Comparison of ENCODE assay signal across 28 cellular contexts in the genomic region with DNA sequence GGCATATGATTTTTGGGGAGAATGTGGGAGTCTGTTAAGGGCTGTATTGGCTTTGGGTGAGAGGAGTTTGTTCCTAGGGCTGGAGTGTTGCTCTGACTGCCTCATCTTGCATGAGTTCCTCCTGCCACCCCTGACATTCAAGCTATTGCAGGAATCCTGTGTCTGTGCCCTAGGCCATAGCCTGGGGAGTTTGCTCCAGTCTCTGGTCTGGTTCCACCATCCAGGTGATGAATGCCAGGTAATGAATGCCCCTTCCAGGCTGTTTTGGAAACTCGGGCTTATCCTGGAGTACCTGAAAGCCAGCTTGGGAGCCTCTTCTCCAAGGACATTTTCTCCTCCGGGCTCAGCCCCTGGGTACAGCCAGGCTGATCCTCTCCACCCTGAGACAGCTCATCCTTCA.
"Had no signal": no experiment of that assay in that cellular context is flagged by ENCODE, and none has a peak within 500 bp of the region (broad histone marks: within the 10 kb centered on the region; RNA-seq: fewer than 3 reads in every experiment).

No MANE protein-coding gene starts in this region.

- H3K4me3 Mint-ChIP-seq: naive thymus-derived CD8-positive, alpha-beta T cell; natural killer cell treated with Interleukin-12 subunit alpha and Interleukin-12 subunit beta and Interleukin-15 and Interleukin-18, amount 100 ng/mL, for 72 hours; nephron progenitor cell; neural crest cell; stimulated activated effector memory CD8-positive, alpha-beta T cell treated with anti-CD3 and anti-CD28 coated beads, Interleukin-12 subunit alpha, Interleukin-12 subunit beta, amount 100 ng/mL, for 72 hours; stimulated activated naive B cell treated with anti-CD40 and anti-IgM and Interleukin-4, amounts not matched to agents 10 μg/mL and 1 μg/mL and 100 μg/mL, for 72 hours; stimulated activated naive CD8-positive, alpha-beta T cell treated with anti-CD3 and anti-CD28 coated beads, Interleukin-15, Interleukin-2, amounts not matched to agents 100 ng/mL and 50 ng/mL, for 24 hours; type B pancreatic cell had no signal

- H3K36me3 ChIP-seq: neutrophil, pancreas, prostate gland, right atrium auricular region, right lobe of liver, sigmoid colon, stomach, thoracic aorta, thyroid gland, tibial nerve, upper lobe of right lung, uterus had no signal

- H3K9me3 ChIP-seq: neutrophil, pancreas, prostate gland, right atrium auricular region, right lobe of liver, sigmoid colon, stomach, thoracic aorta, thyroid gland, tibial nerve, upper lobe of right lung, uterus had no signal

- H3K4me1 Mint-ChIP-seq: neural crest cell; stimulated activated effector memory CD8-positive, alpha-beta T cell treated with anti-CD3 and anti-CD28 coated beads, Interleukin-12 subunit alpha, Interleukin-12 subunit beta, amount 100 ng/mL, for 72 hours; stimulated activated naive B cell treated with anti-CD40 and anti-IgM and Interleukin-4, amounts not matched to agents 10 μg/mL and 1 μg/mL and 100 μg/mL, for 72 hours had no signal

- H3K27me3 ChIP-seq: pancreas, right atrium auricular region, right lobe of liver, sigmoid colon, stomach, thyroid gland, tibial nerve, upper lobe of right lung, uterus had no signal

- H3K27ac ChIP-seq: neutrophil, pancreas, prostate gland, right atrium auricular region, right lobe of liver, sigmoid colon, stomach, thoracic aorta, thyroid gland, tibial nerve, upper lobe of right lung, uterus had no signal

- H3K36me3 Mint-ChIP-seq: naive thymus-derived CD8-positive, alpha-beta T cell; natural killer cell treated with Interleukin-12 subunit alpha and Interleukin-12 subunit beta and Interleukin-15 and Interleukin-18, amount 100 ng/mL, for 72 hours; stimulated activated effector memory CD8-positive, alpha-beta T cell treated with anti-CD3 and anti-CD28 coated beads, Interleukin-12 subunit alpha, Interleukin-12 subunit beta, amount 100 ng/mL, for 72 hours; stimulated activated naive B cell treated with anti-CD40 and anti-IgM and Interleukin-4, amounts not matched to agents 10 μg/mL and 1 μg/mL and 100 μg/mL, for 72 hours; type B pancreatic cell had no signal

- DNase-seq: naive thymus-derived CD8-positive, alpha-beta T cell; nephron progenitor cell; nucleus accumbens; pancreas; retina; right lobe of liver; sigmoid colon; small intestine; stimulated activated CD4-positive, alpha-beta T cell treated with anti-CD3 and anti-CD28 coated beads, Interleukin-15, amount 100 ng/mL, for 24 hours; stimulated activated CD4-positive, alpha-beta T cell treated with anti-CD3 and anti-CD28 coated beads, Interleukin-2, amount 100 ng/mL, for 24 hours; stimulated activated CD4-positive, alpha-beta T cell treated with anti-CD3 and anti-CD28 coated beads, Interleukin-2, amount 100 ng/mL, for 48 hours; stimulated activated CD4-positive, alpha-beta T cell treated with anti-CD3 and anti-CD28 coated beads, Interleukin-4, amount 100 ng/mL, for 24 hours; stimulated activated naive B cell treated with anti-CD40 and anti-IgM and Interleukin-4, amounts not matched to agents 10 μg/mL and 1 μg/mL and 100 μg/mL, for 72 hours; stimulated activated naive CD4-positive, alpha-beta T cell treated with Interleukin-2 at 50 U/mL for 16 hours; stomach; thyroid gland; upper lobe of right lung; uterus had no signal

- H3K4me1 ChIP-seq: pancreas, prostate gland, right lobe of liver, sigmoid colon, stomach, thyroid gland, tibial nerve, upper lobe of right lung, uterus had no signal

- H3K4me3 ChIP-seq: pancreas, prostate gland, right atrium auricular region, right lobe of liver, sigmoid colon, stomach, thoracic aorta, thyroid gland, tibial nerve, upper lobe of right lung, uterus had no signal

- H3K9me3 Mint-ChIP-seq: natural killer cell treated with Interleukin-12 subunit alpha and Interleukin-12 subunit beta and Interleukin-15 and Interleukin-18, amount 100 ng/mL, for 72 hours; stimulated activated effector memory CD8-positive, alpha-beta T cell treated with anti-CD3 and anti-CD28 coated beads, Interleukin-12 subunit alpha, Interleukin-12 subunit beta, amount 100 ng/mL, for 72 hours; stimulated activated naive CD8-positive, alpha-beta T cell treated with anti-CD3 and anti-CD28 coated beads, Interleukin-15, Interleukin-2, amounts not matched to agents 100 ng/mL and 50 ng/mL, for 24 hours had no signal

- H3K27me3 Mint-ChIP-seq: stimulated activated naive B cell treated with anti-CD40 and anti-IgM and Interleukin-4, amounts not matched to agents 10 μg/mL and 1 μg/mL and 100 μg/mL, for 72 hours; stimulated activated naive CD8-positive, alpha-beta T cell treated with anti-CD3 and anti-CD28 coated beads, Interleukin-15, Interleukin-2, amounts not matched to agents 100 ng/mL and 50 ng/mL, for 24 hours had no signal

- H3K27ac Mint-ChIP-seq: naive thymus-derived CD8-positive, alpha-beta T cell; natural killer cell treated with Interleukin-12 subunit alpha and Interleukin-12 subunit beta and Interleukin-15 and Interleukin-18, amount 100 ng/mL, for 72 hours; stimulated activated effector memory CD8-positive, alpha-beta T cell treated with anti-CD3 and anti-CD28 coated beads, Interleukin-12 subunit alpha, Interleukin-12 subunit beta, amount 100 ng/mL, for 72 hours; stimulated activated naive B cell treated with anti-CD40 and anti-IgM and Interleukin-4, amounts not matched to agents 10 μg/mL and 1 μg/mL and 100 μg/mL, for 72 hours; stimulated activated naive CD8-positive, alpha-beta T cell treated with anti-CD3 and anti-CD28 coated beads, Interleukin-15, Interleukin-2, amounts not matched to agents 100 ng/mL and 50 ng/mL, for 24 hours; type B pancreatic cell had no signal
